10 cellular contexts compared by ENCODE assay signal in the genomic region with DNA sequence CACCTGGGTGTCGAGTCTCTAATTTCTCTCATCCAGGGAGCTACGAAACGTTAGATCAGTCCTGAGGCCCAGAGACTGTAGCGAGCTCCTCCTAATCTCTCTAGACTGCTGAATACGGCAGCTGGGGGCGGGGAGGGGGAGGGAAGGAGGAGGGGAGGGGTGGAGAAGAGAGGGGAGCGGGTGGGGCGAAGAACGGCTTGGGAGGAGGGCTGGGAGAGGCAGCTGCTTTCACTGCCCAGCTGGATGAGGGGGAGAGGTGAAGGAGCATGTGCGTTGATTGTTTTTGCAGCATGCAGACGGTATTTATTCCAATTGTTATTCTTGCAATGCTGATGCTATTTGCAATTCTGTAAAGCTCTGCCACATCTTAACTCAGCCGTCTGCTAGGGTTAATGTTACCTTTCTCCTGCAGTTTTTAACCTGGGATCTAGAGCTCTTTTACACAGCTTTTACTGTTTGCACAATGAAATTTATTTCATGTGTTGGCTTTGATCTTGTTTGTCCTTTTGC. TPM values are rescaled to one million over a fixed set of nuclear protein-coding genes. Genes with fewer than 3 reads are reported as not detected.
DNase-seq lines count a peak whose midpoint lies in the region; ATAC-seq and TF ChIP-seq lines count a peak whose summit lies in the region.
"Had no signal": no experiment of that assay in that cellular context is flagged by ENCODE, and none has a peak within 500 bp of the region (broad histone marks: within the 10 kb centered on the region; RNA-seq: fewer than 3 reads in every experiment).

No MANE protein-coding gene starts in this region.

- H3K4me3 Mint-ChIP-seq in naive thymus-derived CD8-positive, alpha-beta T cell, result peak overlapping the region in 7 of 10 donors; percentile 2 to 69 (median 31)

- TF ChIP-seq CTCF in dorsolateral prefrontal cortex (IDR thresholded peaks at IDR 0.05 in 54 of 56, conservative IDR thresholded peaks at IDR 0.05 in 2 of 56; ENCODE audit: low read depth in 1 of 56, partially characterized antibody in 56 of 56), result no peak

- POLR2A ChIA-PET in naive thymus-derived CD8-positive, alpha-beta T cell (lab: Charles Lee), result no interaction called here

- H3K36me3 Mint-ChIP-seq in naive thymus-derived CD8-positive, alpha-beta T cell, result peaks cover 0 to 6% (median 3%) of the 10 kb centered on the region in 3 donors
- H3K36me3 Mint-ChIP-seq: stimulated activated naive B cell treated with anti-CD40 and anti-IgM and Interleukin-4, amounts not matched to agents 10 μg/mL and 1 μg/mL and 100 μg/mL, for 72 hours had no signal

- peaks cover 27 to 55% (median 46%) of the 10 kb centered on the region in 5 donors for H3K27me3 Mint-ChIP-seq in naive thymus-derived CD8-positive, alpha-beta T cell

- H3K9me3 Mint-ChIP-seq in naive thymus-derived CD8-positive, alpha-beta T cell, result peaks cover 0 to 6% (median 2%) of the 10 kb centered on the region in 9 donors
- H3K9me3 Mint-ChIP-seq: dendritic cell treated with granulocyte-macrophage colony-stimulating factor and Interleukin-4, amounts not matched to agents 40 ng/mL and 50 ng/mL, for 4 days; stimulated activated naive B cell treated with anti-CD40 and anti-IgM and Interleukin-4, amounts not matched to agents 10 μg/mL and 1 μg/mL and 100 μg/mL, for 72 hours had no signal

- peaks cover 6 to 10% (median 7%) of the 10 kb centered on the region in 4 donors for H3K4me1 Mint-ChIP-seq in naive thymus-derived CD8-positive, alpha-beta T cell

- intact Hi-C loops in dorsolateral prefrontal cortex (cut with DNase I), result no loop called here

- peak; percentile 12 for ATAC-seq in GM19463 (IDR thresholded peaks at IDR 0.05; ENCODE audit: unreplicated experiment)
- peak; percentile 6 to 40 for ATAC-seq in naive thymus-derived CD8-positive, alpha-beta T cell
- no peak for ATAC-seq in GM18868 (IDR thresholded peaks at IDR 0.05; ENCODE audit: unreplicated experiment)
- no peak for ATAC-seq in HG02852 (IDR thresholded peaks at IDR 0.05; ENCODE audit: unreplicated experiment)

- DNase-seq in NCI-H345 treated with DMSO at 0.1 percent for 48 hours (lab: John Stamatoyannopoulos, UW; ENCODE audit: unreplicated experiment) (peak; percentile 69), dorsolateral prefrontal cortex (peak in 9 of 10 donors; percentile 44 to 72 (median 62))
- DNase-seq in naive thymus-derived CD8-positive, alpha-beta T cell, result no peak
- DNase-seq in stimulated activated CD4-positive, alpha-beta T cell treated with anti-CD3 and anti-CD28 coated beads, Interleukin-12 subunit alpha, Interleukin-12 subunit beta, amount 100 ng/mL, for 4 hours, result no peak
- DNase-seq in stimulated activated CD4-positive, alpha-beta T cell treated with anti-CD3 and anti-CD28 coated beads, Interleukin-4, amount 100 ng/mL, for 1 hour, result no peak

- H3K27ac Mint-ChIP-seq in naive thymus-derived CD8-positive, alpha-beta T cell, result no peak overlapping the region
- H3K27ac Mint-ChIP-seq: dendritic cell treated with granulocyte-macrophage colony-stimulating factor and Interleukin-4, amounts not matched to agents 40 ng/mL and 50 ng/mL, for 4 days; stimulated activated naive B cell treated with anti-CD40 and anti-IgM and Interleukin-4, amounts not matched to agents 10 μg/mL and 1 μg/mL and 100 μg/mL, for 72 hours had no signal

- H3K27me3 ChIP-seq in dorsolateral prefrontal cortex, result no peaks in the 10 kb centered on the region

- H3K27ac ChIP-seq in dorsolateral prefrontal cortex, result peak overlapping the region in 57 of 59 donors; percentile 8 to 98 (median 73)

- peak overlapping the region; percentile 8 to 76 (median 62) for H3K4me3 ChIP-seq in dorsolateral prefrontal cortex

RNA-seq across cellular contexts. Expression of gene DNAJC6, which starts 0.8 kb away (rescaled TPM):
- total RNA-seq in dorsolateral prefrontal cortex, result 100 to 1,000 TPM; 149 to 406 (median 315) TPM
- 1 to 10 TPM; 3.3 to 4.6 TPM for total RNA-seq in naive thymus-derived CD8-positive, alpha-beta T cell
- under 1 TPM in 2 of 3 donors, not detected in 1; 0.21 to 0.80 TPM for polyA plus RNA-seq in naive thymus-derived CD8-positive, alpha-beta T cell

Comparison
In these comparisons a context has a peak if more than half of its experiments do, and no peak if none do; other contexts are left out.
1. ATAC-seq: peak in GM19463 (single experiment) and naive thymus-derived CD8-positive, alpha-beta T cell (2 of 2); none in GM18868 (single experiment) and HG02852 (single experiment).
2. DNase-seq: peak in NCI-H345 treated with DMSO at 0.1 percent for 48 hours (single experiment) and dorsolateral prefrontal cortex (9 of 10); none in naive thymus-derived CD8-positive, alpha-beta T cell (0 of 10), stimulated activated CD4-positive, alpha-beta T cell treated with anti-CD3 and anti-CD28 coated beads, Interleukin-12 subunit alpha, Interleukin-12 subunit beta, amount 100 ng/mL, for 4 hours (single experiment) and stimulated activated CD4-positive, alpha-beta T cell treated with anti-CD3 and anti-CD28 coated beads, Interleukin-4, amount 100 ng/mL, for 1 hour (single experiment).
3. RNA of gene DNAJC6, which starts 0.8 kb away (total RNA-seq): 149 to 406 TPM in dorsolateral prefrontal cortex; 3.3 to 4.6 TPM in naive thymus-derived CD8-positive, alpha-beta T cell; every median in the first group is over 10 times any median in the second.